ENCODE assay signal across 8 cellular contexts in genomic region chr9:124940894-124941688, GRCh38. TPM values are rescaled to one million over a fixed set of nuclear protein-coding genes. Genes with fewer than 3 reads are reported as not detected.
DNase-seq lines count a peak whose midpoint lies in the region; ATAC-seq and TF ChIP-seq lines count a peak whose summit lies in the region.

Gene GOLGA1, minus strand, starts transcription at chr9:124941083. Its CDS starts 2,372 bp downstream, at chr9:124938711.

- no peaks in the 10 kb centered on the region for H3K9me3 ChIP-seq in spleen

- peaks cover 7 to 51% (median 22%) of the 10 kb centered on the region in 6 donors for H3K4me1 ChIP-seq in spleen

- WGBS in spleen, 5 donors = 0 to 1% (median 0%) methylated on average over 34 to 71 of the region's 71 CpGs

- TF ChIP-seq CTCF in AG09309 (IDR thresholded peaks at IDR 0.05; ENCODE audit: control insufficient read depth, insufficient read depth, low read depth, low read length, missing control alignments) (no peak), spleen (IDR thresholded peaks at IDR 0.05 in 8 of 11, conservative IDR thresholded peaks at IDR 0.05 in 3 of 11) (peak in 3 of 11 experiments; percentile 13 to 23 (median 20))

- H3K4me3 ChIP-seq in AG09309 (ENCODE audit: control insufficient read depth, low read depth, low read length) (peak within 1 kb of the TSS; percentile 86), spleen (peak within 1 kb of the TSS; percentile 53 to 92 (median 82))

- H3K36me3 ChIP-seq in spleen = peaks cover 0 to 26% (median 21%) of the 10 kb centered on the region in 6 donors

- ATAC-seq in GM19023 (IDR thresholded peaks at IDR 0.05; ENCODE audit: unreplicated experiment) (peak; percentile 80), HG03196 (IDR thresholded peaks at IDR 0.05; ENCODE audit: unreplicated experiment) (peak; percentile 75)

- TF ChIP-seq POLR2A in spleen (IDR thresholded peaks at IDR 0.05) = peak in 2 of 3 donors; percentile 85

- peak within 1 kb of the TSS; percentile 92 to 99 (median 98) for H3K27ac ChIP-seq in spleen

- DNase-seq in AG09309 (ENCODE audit: low read depth) (peak; percentile 74), NCI-H345 (lab: John Stamatoyannopoulos, UW) (peak; percentile 97), inferior parietal cortex (ENCODE audit: extremely low spot score) (peak; percentile 94), spleen (peak; percentile 99)
- peak; percentile 84 for DNase-seq in activated CD4-positive, CD25-positive, alpha-beta regulatory T cell treated with anti-CD3 and anti-CD28 coated beads, Interleukin-2, amount 50 U/mL, for 16 hours (ENCODE audit: low read depth, low spot score)
- peak; percentile 93 for DNase-seq in central memory CD4-positive, alpha-beta T cell

- intact Hi-C loops in spleen (cut with DNase I; ENCODE audit: low total_unique reads) = loop anchor here (10.0 kb wide), 1 partner anchor 204 kb away; the partner anchor contains the start of gene SCAI

- H3K27me3 ChIP-seq in spleen (replicated peaks in 1 of 7) = no peaks in the 10 kb centered on the region

RNA-seq across cellular contexts. Expression of gene GOLGA1, which starts in this region (rescaled TPM):
- 10 to 100 TPM; 21.0 to 30.5 (median 24.3) TPM for total RNA-seq in spleen
- 1 to 10 TPM; 4.7 to 7.4 (median 6.3) TPM for polyA plus RNA-seq in spleen

Comparison
In these comparisons a context has a peak if more than half of its experiments do, and no peak if none do; other contexts are left out.
1. Peak in every context shown above with its lines: DNase-seq, ATAC-seq, H3K4me3 ChIP-seq and H3K27ac ChIP-seq.